34 cellular contexts compared by ENCODE assay signal in the genomic region with DNA sequence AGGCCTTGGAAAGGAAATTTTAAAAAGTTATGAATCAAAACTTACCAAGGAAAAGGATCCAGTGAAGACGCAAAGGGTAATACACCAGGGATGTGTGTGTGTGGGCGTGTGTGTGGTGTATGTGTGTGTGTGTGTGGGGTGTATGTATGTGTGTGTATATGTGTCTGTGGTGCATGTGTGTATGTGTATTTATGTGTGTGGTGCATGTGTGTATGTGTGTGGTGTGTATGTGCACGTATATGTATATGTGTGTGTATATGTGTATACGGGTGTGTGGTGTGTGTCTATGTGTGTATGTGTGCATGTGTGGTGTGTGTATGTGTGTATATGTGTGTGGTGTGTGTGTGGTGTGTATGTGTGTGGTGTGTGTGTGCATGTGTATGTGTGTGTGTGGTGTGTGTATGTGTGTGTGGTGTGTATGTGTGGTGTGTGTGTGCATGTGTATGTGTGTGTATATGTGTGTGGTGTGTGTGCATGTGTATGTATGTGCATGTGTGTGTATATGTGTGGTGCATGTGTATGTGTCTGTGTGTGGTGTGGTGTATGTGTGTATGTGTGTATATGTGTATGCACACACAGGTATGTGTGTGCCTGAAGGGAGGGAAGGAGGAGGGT.
DNase-seq lines count a peak whose midpoint lies in the region; FAIRE-seq lines count a peak whose summit lies in the region.
"Had no signal": no experiment of that assay in that cellular context is flagged by ENCODE, and none has a peak within 500 bp of the region (broad histone marks: within the 10 kb centered on the region; RNA-seq: fewer than 3 reads in every experiment).

No MANE protein-coding gene starts in this region.

- no peak overlapping the region for H3K4ac ChIP-seq in neuronal stem cell (ENCODE audit: low read length)

- no peak overlapping the region for H2BK120ac ChIP-seq in neuronal stem cell (ENCODE audit: low read depth, low read length)

- H3K4me1 ChIP-seq in neuronal stem cell (ENCODE audit: control insufficient read depth in 2 of 2, insufficient read depth in 1 of 2, low read depth in 1 of 2, low read length in 2 of 2) = peaks cover 6 to 8% of the 10 kb centered on the region in 2 donors
- H3K4me1 ChIP-seq: adrenal gland, foreskin keratinocyte had no signal

- H2BK12ac ChIP-seq in neuronal stem cell (ENCODE audit: low read length) = no peak overlapping the region

- H3K36me3 ChIP-seq in neuronal stem cell (replicated peaks in 1 of 2; ENCODE audit: control insufficient read depth in 2 of 2, insufficient read depth in 2 of 2, low read length in 2 of 2) = peaks cover 0 to 14% of the 10 kb centered on the region in 2 donors
- H3K36me3 ChIP-seq: adrenal gland; BLaER1 treated with 17β-estradiol and CSF1 and Interleukin-3, amounts not matched to agents 10 nM and 100 nM; esophagus squamous epithelium; heart left ventricle; transverse colon had no signal

- H2AFZ ChIP-seq in neuronal stem cell (ENCODE audit: low read length) = no peak overlapping the region

- FAIRE-seq in HTR-8/SVneo (lab: Jason Lieb, UNC) = peak; percentile 100
- FAIRE-seq: G401.6, keratinocyte had no signal

- no peak overlapping the region for H3K4me2 ChIP-seq in neuronal stem cell (ENCODE audit: insufficient read depth, low read length, poor library complexity, severe bottlenecking)
- H3K4me2 ChIP-seq: BLaER1 treated with 17β-estradiol and CSF1 and Interleukin-3, amounts not matched to agents 10 nM and 100 nM; GM23338 had no signal

- peak overlapping the region in 1 of 2 donors; percentile 62 for H3K4me3 ChIP-seq in neuronal stem cell (ENCODE audit: low read length in 2 of 2)
- H3K4me3 ChIP-seq: adrenal gland; BLaER1 treated with 17β-estradiol and CSF1 and Interleukin-3, amounts not matched to agents 10 nM and 100 nM; dorsolateral prefrontal cortex; esophagus squamous epithelium; GM23338; heart left ventricle; transverse colon had no signal

- no peaks in the 10 kb centered on the region for H3K9me3 ChIP-seq in neuronal stem cell (replicated peaks in 1 of 2; ENCODE audit: control insufficient read depth in 2 of 2, insufficient read depth in 1 of 2, low read depth in 1 of 2, low read length in 2 of 2)
- H3K9me3 ChIP-seq: adrenal gland; BLaER1 treated with 17β-estradiol and CSF1 and Interleukin-3, amounts not matched to agents 10 nM and 100 nM; esophagus squamous epithelium; heart left ventricle; transverse colon had no signal

- no peak overlapping the region for H2BK5ac ChIP-seq in neuronal stem cell (ENCODE audit: low read length)

- no peak overlapping the region for H2AK5ac ChIP-seq in neuronal stem cell (ENCODE audit: low read depth, low read length)

- no peaks in the 10 kb centered on the region for H3K9me3 Mint-ChIP-seq in activated CD4-positive, alpha-beta memory T cell treated with anti-CD3 and anti-CD28 coated beads, Interleukin-2, amount 10 ng/mL, durations not matched to agents 7 days and 5 days
- H3K9me3 Mint-ChIP-seq in activated CD4-positive, alpha-beta memory T cell treated with anti-CD3 and anti-CD28 coated beads for 36 hours = no peaks in the 10 kb centered on the region
- H3K9me3 Mint-ChIP-seq: GM23338; naive B cell; stimulated activated memory B cell treated with anti-CD40 and anti-IgM and Interleukin-4, amounts not matched to agents 10 μg/mL and 1 μg/mL and 100 μg/mL, for 72 hours had no signal

- H3K9ac ChIP-seq in neuronal stem cell (ENCODE audit: low read depth, low read length, poor library complexity) = no peak overlapping the region
- H3K9ac ChIP-seq: BLaER1 treated with 17β-estradiol and CSF1 and Interleukin-3, amounts not matched to agents 10 nM and 100 nM had no signal

- no peak for DNase-seq in activated CD4-positive, alpha-beta memory T cell treated with anti-CD3 and anti-CD28 coated beads, Interleukin-2, amount 10 ng/mL, durations not matched to agents 7 days and 5 days
- DNase-seq in activated CD4-positive, alpha-beta memory T cell treated with anti-CD3 and anti-CD28 coated beads for 36 hours = no peak
- DNase-seq in HTR-8/SVneo (ENCODE audit: insufficient read length, low spot score) = no peak
- peak; percentile 13 for DNase-seq in astrocyte of the hippocampus (ENCODE audit: low read depth, low spot score)
- DNase-seq in neuronal stem cell (ENCODE audit: low spot score) = no peak
- DNase-seq in DMS153 (lab: John Stamatoyannopoulos, UW) = no peak
- DNase-seq in NOMO-1 treated with dmso at 0.1 percent for 144 hours (lab: John Stamatoyannopoulos, UW; ENCODE audit: unreplicated experiment) = no peak
- no peak for DNase-seq in SIG-M5 (lab: John Stamatoyannopoulos, UW)
- DNase-seq: activated CD4-positive, alpha-beta T cell treated with anti-CD3 and anti-CD28 coated beads for 1 hour; adrenal gland; COR-L47; DMS79; dorsolateral prefrontal cortex; esophagus squamous epithelium; foreskin keratinocyte; heart left ventricle; left ventricle myocardium superior; naive B cell; NCI-H1417 treated with DMSO at 0.1 percent for 48 hours; NCI-H2029 treated with DMSO at 0.1 percent for 48 hours; NCI-H524 treated with DMSO at 0.1 percent for 48 hours; NK-92 treated with Interleukin-12 subunit alpha and Interleukin-12 subunit beta, amount 100 ng/mL, for 24 hours; occipital lobe; Right ventricle myocardium superior; stimulated activated CD4-positive, alpha-beta T cell treated with anti-CD3 and anti-CD28 coated beads, Interleukin-15, amount 100 ng/mL, for 24 hours; stimulated activated CD4-positive, alpha-beta T cell treated with anti-CD3 and anti-CD28 coated beads, Interleukin-4, amount 100 ng/mL, for 4 hours; transverse colon had no signal

- POLR2A ChIA-PET in activated CD4-positive, alpha-beta memory T cell treated with anti-CD3 and anti-CD28 coated beads, Interleukin-2, amount 10 ng/mL, durations not matched to agents 7 days and 5 days (lab: Charles Lee) = interaction anchor here (0.9 to 1.2 kb wide), 2 partner anchors 19 to 42 kb away, joined by 3 read pairs; no protein-coding TSS in a partner anchor
- POLR2A ChIA-PET in activated CD4-positive, alpha-beta memory T cell treated with anti-CD3 and anti-CD28 coated beads for 36 hours (lab: Charles Lee) = no interaction called here

- WGBS in neuronal stem cell (ENCODE audit: extremely low coverage in 2 of 2, insufficient read length in 2 of 2, insufficient replicate concordance in 1 of 2), 2 donors = 100% methylated on average over 1 of the region's 4 CpGs; no CpG with 5 or more reads in 1 of the 2 donors

- peaks cover 2% of the 10 kb centered on the region for H3K79me1 ChIP-seq in neuronal stem cell (ENCODE audit: low read depth, low read length)

- peak overlapping the region; percentile 34 for H3K27ac Mint-ChIP-seq in activated CD4-positive, alpha-beta memory T cell treated with anti-CD3 and anti-CD28 coated beads, Interleukin-2, amount 10 ng/mL, durations not matched to agents 7 days and 5 days
- no peak overlapping the region for H3K27ac Mint-ChIP-seq in activated CD4-positive, alpha-beta memory T cell treated with anti-CD3 and anti-CD28 coated beads for 36 hours
- H3K27ac Mint-ChIP-seq: GM23338; naive B cell; stimulated activated memory B cell treated with anti-CD40 and anti-IgM and Interleukin-4, amounts not matched to agents 10 μg/mL and 1 μg/mL and 100 μg/mL, for 72 hours had no signal

- H2BK15ac ChIP-seq in neuronal stem cell (ENCODE audit: low read length) = no peak overlapping the region

- H3K27ac ChIP-seq in neuronal stem cell (replicated peaks; ENCODE audit: low read length) = no peak overlapping the region
- H3K27ac ChIP-seq: 22Rv1; adrenal gland; BLaER1 treated with 17β-estradiol and CSF1 and Interleukin-3, amounts not matched to agents 10 nM and 100 nM; dorsolateral prefrontal cortex; esophagus squamous epithelium; foreskin keratinocyte; heart left ventricle; HL-60 had no signal

- peak overlapping the region; percentile 8 for H3K23ac ChIP-seq in neuronal stem cell (ENCODE audit: low read depth, low read length, poor library complexity)

- H3K14ac ChIP-seq in neuronal stem cell (ENCODE audit: low read length) = no peak overlapping the region

- H3K27me3 Mint-ChIP-seq in activated CD4-positive, alpha-beta memory T cell treated with anti-CD3 and anti-CD28 coated beads, Interleukin-2, amount 10 ng/mL, durations not matched to agents 7 days and 5 days = no peaks in the 10 kb centered on the region
- H3K27me3 Mint-ChIP-seq in activated CD4-positive, alpha-beta memory T cell treated with anti-CD3 and anti-CD28 coated beads for 36 hours = no peaks in the 10 kb centered on the region
- H3K27me3 Mint-ChIP-seq: stimulated activated memory B cell treated with anti-CD40 and anti-IgM and Interleukin-4, amounts not matched to agents 10 μg/mL and 1 μg/mL and 100 μg/mL, for 72 hours had no signal

- peak overlapping the region; percentile 92 for H4K8ac ChIP-seq in neuronal stem cell (ENCODE audit: low read depth, low read length)

- no peak overlapping the region for H3K4me3 Mint-ChIP-seq in activated CD4-positive, alpha-beta memory T cell treated with anti-CD3 and anti-CD28 coated beads, Interleukin-2, amount 10 ng/mL, durations not matched to agents 7 days and 5 days
- no peak overlapping the region for H3K4me3 Mint-ChIP-seq in activated CD4-positive, alpha-beta memory T cell treated with anti-CD3 and anti-CD28 coated beads for 36 hours
- H3K4me3 Mint-ChIP-seq: GM23338; stimulated activated memory B cell treated with anti-CD40 and anti-IgM and Interleukin-4, amounts not matched to agents 10 μg/mL and 1 μg/mL and 100 μg/mL, for 72 hours had no signal

- H4K91ac ChIP-seq in neuronal stem cell (ENCODE audit: low read depth, low read length, poor library complexity) = no peak overlapping the region

- H3K4me1 Mint-ChIP-seq in activated CD4-positive, alpha-beta memory T cell treated with anti-CD3 and anti-CD28 coated beads, Interleukin-2, amount 10 ng/mL, durations not matched to agents 7 days and 5 days = peaks cover 32% of the 10 kb centered on the region
- peaks cover 32% of the 10 kb centered on the region for H3K4me1 Mint-ChIP-seq in activated CD4-positive, alpha-beta memory T cell treated with anti-CD3 and anti-CD28 coated beads for 36 hours (ENCODE audit: low read depth)

- H3K36me3 Mint-ChIP-seq in activated CD4-positive, alpha-beta memory T cell treated with anti-CD3 and anti-CD28 coated beads, Interleukin-2, amount 10 ng/mL, durations not matched to agents 7 days and 5 days (ENCODE audit: low read depth) = peaks cover 23% of the 10 kb centered on the region
- peaks cover 18% of the 10 kb centered on the region for H3K36me3 Mint-ChIP-seq in activated CD4-positive, alpha-beta memory T cell treated with anti-CD3 and anti-CD28 coated beads for 36 hours
- H3K36me3 Mint-ChIP-seq: naive B cell; stimulated activated memory B cell treated with anti-CD40 and anti-IgM and Interleukin-4, amounts not matched to agents 10 μg/mL and 1 μg/mL and 100 μg/mL, for 72 hours had no signal

- CTCF ChIA-PET in activated CD4-positive, alpha-beta memory T cell treated with anti-CD3 and anti-CD28 coated beads, Interleukin-2, amount 10 ng/mL, durations not matched to agents 7 days and 5 days (lab: Charles Lee) = no interaction called here
- CTCF ChIA-PET in activated CD4-positive, alpha-beta memory T cell treated with anti-CD3 and anti-CD28 coated beads for 36 hours (lab: Charles Lee) = interaction anchor here (1.0 kb wide), 1 partner anchor 1078 kb away, joined by 3 read pairs; no protein-coding TSS in a partner anchor

- H3K18ac ChIP-seq in neuronal stem cell (ENCODE audit: low read length) = no peak overlapping the region

- H3K27me3 ChIP-seq in neuronal stem cell (ENCODE audit: control insufficient read depth in 3 of 3, insufficient read depth in 3 of 3, low read depth in 1 of 3, low read length in 3 of 3) = peaks cover 0 to 2% (median 0%) of the 10 kb centered on the region in 3 experiments
- H3K27me3 ChIP-seq: adrenal gland; BLaER1 treated with 17β-estradiol and CSF1 and Interleukin-3, amounts not matched to agents 10 nM and 100 nM; esophagus squamous epithelium; foreskin keratinocyte; heart left ventricle; transverse colon had no signal

- intact Hi-C loops in activated CD4-positive, alpha-beta memory T cell treated with anti-CD3 and anti-CD28 coated beads for 36 hours (cut with micrococcal nuclease) = no loop called here
